Comparison of ENCODE assay signal across 16 cellular contexts in the genomic region with DNA sequence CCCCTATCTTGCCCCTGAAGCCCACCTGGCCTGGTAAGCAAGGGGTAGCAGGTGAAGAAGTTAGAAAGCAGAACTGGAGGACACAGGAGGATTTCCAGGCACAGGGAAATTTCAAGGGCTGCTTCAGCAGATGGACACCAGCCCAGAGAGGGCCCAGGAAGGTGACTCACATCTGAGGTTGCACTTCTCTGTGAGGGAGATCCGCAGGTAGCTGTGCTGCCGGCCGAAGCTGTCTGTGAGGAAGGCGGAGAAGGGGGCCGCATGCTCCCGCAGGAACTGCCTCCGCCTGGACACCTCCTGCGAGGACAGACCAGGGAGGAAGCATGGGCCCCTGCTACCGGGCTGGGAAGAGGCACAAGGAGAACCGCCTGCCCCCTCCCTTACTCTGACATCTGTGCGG. TPM values are rescaled to one million over a fixed set of nuclear protein-coding genes. Genes with fewer than 3 reads are reported as not detected.
DNase-seq lines count a peak whose midpoint lies in the region; ATAC-seq, FAIRE-seq and TF ChIP-seq lines count a peak whose summit lies in the region.
"Had no signal": no experiment of that assay in that cellular context is flagged by ENCODE, and none has a peak within 500 bp of the region (broad histone marks: within the 10 kb centered on the region; RNA-seq: fewer than 3 reads in every experiment).

No MANE protein-coding gene starts in this region.

- H2BK12ac ChIP-seq in mesenchymal stem cell (ENCODE audit: low read length in 2 of 2) = no peak overlapping the region

- no peaks in the 10 kb centered on the region for H3K9me3 ChIP-seq in mammary epithelial cell (replicated peaks; ENCODE audit: insufficient read depth, low read length)
- H3K9me3 ChIP-seq in mesenchymal stem cell (ENCODE audit: control insufficient read depth, low read length) = no peaks in the 10 kb centered on the region

- 67% methylated on average over 6 of the region's 11 CpGs for WGBS in mammary epithelial cell (ENCODE audit: low coverage, missing lambda C conversion rate)
- 91% methylated on average over 10 of the region's 11 CpGs for WGBS in mesenchymal stem cell

- no peak overlapping the region for H4K91ac ChIP-seq in mesenchymal stem cell (ENCODE audit: low read length)

- no peak overlapping the region for H3K14ac ChIP-seq in mesenchymal stem cell (ENCODE audit: low read length in 2 of 2)

- no peak overlapping the region for H2BK15ac ChIP-seq in mesenchymal stem cell (ENCODE audit: low read depth, poor library complexity, severe bottlenecking)

- ATAC-seq in naive thymus-derived CD8-positive, alpha-beta T cell = no peak

- peaks cover 4% of the 10 kb centered on the region for H3K36me3 ChIP-seq in mammary epithelial cell (ENCODE audit: insufficient read depth, low read length)
- H3K36me3 ChIP-seq in mesenchymal stem cell (ENCODE audit: control insufficient read depth in 1 of 2, insufficient read depth in 2 of 2, low read depth in 1 of 2, low read length in 2 of 2) = peaks cover 33 to 39% of the 10 kb centered on the region in 2 experiments

- no peak overlapping the region for H2BK120ac ChIP-seq in mesenchymal stem cell (ENCODE audit: low read depth, low read length)

- H3K36me3 Mint-ChIP-seq in naive thymus-derived CD8-positive, alpha-beta T cell = peaks cover 0 to 7% (median 2%) of the 10 kb centered on the region in 3 donors
- peaks cover 26% of the 10 kb centered on the region for H3K36me3 Mint-ChIP-seq in osteocyte (ENCODE audit: unreplicated experiment)
- H3K36me3 Mint-ChIP-seq: activated naive CD8-positive, alpha-beta T cell treated with anti-CD3 and anti-CD28 coated beads, Interleukin-2, amount 10 ng/mL, durations not matched to agents 7 days and 5 days had no signal

- no peak overlapping the region for H2BK5ac ChIP-seq in mesenchymal stem cell (ENCODE audit: low read depth, low read length, poor library complexity, severe bottlenecking)

- peaks cover 23% of the 10 kb centered on the region for H3K79me1 ChIP-seq in mesenchymal stem cell (replicated peaks; ENCODE audit: low read length, poor library complexity, severe bottlenecking)

- H3K27ac ChIP-seq in mammary epithelial cell (ENCODE audit: insufficient read depth, low read depth, low read length) (no peak overlapping the region), mesenchymal stem cell (ENCODE audit: low read length, poor library complexity, severe bottlenecking) (peak overlapping the region; percentile 44)

- H3K27ac Mint-ChIP-seq in naive thymus-derived CD8-positive, alpha-beta T cell = peak overlapping the region in 1 of 10 donors; percentile 50
- no peak overlapping the region for H3K27ac Mint-ChIP-seq in osteocyte (ENCODE audit: unreplicated experiment)
- H3K27ac Mint-ChIP-seq: activated naive CD8-positive, alpha-beta T cell treated with anti-CD3 and anti-CD28 coated beads, Interleukin-2, amount 10 ng/mL, durations not matched to agents 7 days and 5 days; H9; nephron had no signal

- H2AFZ ChIP-seq in mammary epithelial cell (ENCODE audit: low read depth, low read length) = no peak overlapping the region
- no peak overlapping the region for H2AFZ ChIP-seq in mesenchymal stem cell (ENCODE audit: low read depth, low read length)

- in situ Hi-C loops in ACHN (cut with HindIII; ENCODE audit: low pct_ligation_motif_present, low pct_unique_long_range_greater_than_20kb, low sequenced_read_pairs) (no loop called here), mammary epithelial cell (cut with MboI; ENCODE audit: low sequenced_read_pairs in 2 of 2) (no loop called here)

- no peak overlapping the region for H3K4me3 Mint-ChIP-seq in naive thymus-derived CD8-positive, alpha-beta T cell
- H3K4me3 Mint-ChIP-seq in osteocyte (ENCODE audit: unreplicated experiment) = no peak overlapping the region
- H3K4me3 Mint-ChIP-seq: activated naive CD8-positive, alpha-beta T cell treated with anti-CD3 and anti-CD28 coated beads, Interleukin-2, amount 10 ng/mL, durations not matched to agents 7 days and 5 days; H9; nephron had no signal

- H3K4ac ChIP-seq in mesenchymal stem cell (ENCODE audit: low read depth in 1 of 2, low read length in 2 of 2) = no peak overlapping the region

- peaks cover 6 to 37% (median 26%) of the 10 kb centered on the region in 4 donors for H3K4me1 Mint-ChIP-seq in naive thymus-derived CD8-positive, alpha-beta T cell
- peaks cover 37% of the 10 kb centered on the region for H3K4me1 Mint-ChIP-seq in osteocyte (ENCODE audit: unreplicated experiment)

- TF ChIP-seq CTCF in mammary epithelial cell (conservative IDR thresholded peaks at IDR 0.05 in 1 of 2, IDR thresholded peaks at IDR 0.05 in 1 of 2; ENCODE audit: extremely low read depth in 1 of 2, insufficient read depth in 1 of 2, low read depth in 1 of 2, low read length in 2 of 2) (no peak), osteocyte (IDR thresholded peaks at IDR 0.05) (no peak)

- intact Hi-C loops in mammary epithelial cell (cut with micrococcal nuclease) = no loop called here
- intact Hi-C loops in posterior vena cava (cut with DNase I) = no loop called here

- no peaks in the 10 kb centered on the region for H3K27me3 Mint-ChIP-seq in naive thymus-derived CD8-positive, alpha-beta T cell
- no peaks in the 10 kb centered on the region for H3K27me3 Mint-ChIP-seq in osteocyte (ENCODE audit: unreplicated experiment)
- H3K27me3 Mint-ChIP-seq: activated naive CD8-positive, alpha-beta T cell treated with anti-CD3 and anti-CD28 coated beads, Interleukin-2, amount 10 ng/mL, durations not matched to agents 7 days and 5 days had no signal

- BruUV-seq in mammary epithelial cell (replicated peaks; lab: Mats Ljungman, UMichigan) = no TSS peak

- H3K4me3 ChIP-seq in mammary epithelial cell (replicated peaks in 1 of 3; ENCODE audit: insufficient read depth in 1 of 3, low read depth in 2 of 3, low read length in 3 of 3) = no peak overlapping the region
- H3K4me3 ChIP-seq in mesenchymal stem cell (ENCODE audit: insufficient read depth in 1 of 2, low read depth in 1 of 2, low read length in 2 of 2) = no peak overlapping the region

- POLR2A ChIA-PET in naive thymus-derived CD8-positive, alpha-beta T cell (lab: Charles Lee) = no interaction called here

- FAIRE-seq in HTR-8/SVneo (lab: Jason Lieb, UNC) = no peak
- FAIRE-seq: GM12891 had no signal

- H3K9me3 Mint-ChIP-seq in naive thymus-derived CD8-positive, alpha-beta T cell = peaks cover 0 to 4% (median 0%) of the 10 kb centered on the region in 9 donors
- H3K9me3 Mint-ChIP-seq in osteocyte (ENCODE audit: unreplicated experiment) = no peaks in the 10 kb centered on the region
- H3K9me3 Mint-ChIP-seq: nephron had no signal

- dilution Hi-C loops in mammary epithelial cell (cut with HindIII; ENCODE audit: low sequenced_read_pairs) = no loop called here

- no peaks in the 10 kb centered on the region for H3K79me2 ChIP-seq in mammary epithelial cell (ENCODE audit: insufficient read depth, low read length)

- no peaks in the 10 kb centered on the region for H3K27me3 ChIP-seq in mammary epithelial cell (ENCODE audit: insufficient read depth, low read length)
- no peaks in the 10 kb centered on the region for H3K27me3 ChIP-seq in mesenchymal stem cell (ENCODE audit: control insufficient read depth in 1 of 2, insufficient read depth in 1 of 2, low read length in 2 of 2)

- H2AK5ac ChIP-seq in mesenchymal stem cell (ENCODE audit: low read length, severe bottlenecking) = peak overlapping the region; percentile 67

- no peaks in the 10 kb centered on the region for H4K20me1 ChIP-seq in mammary epithelial cell (ENCODE audit: insufficient read depth, low read length)

- DNase-seq in ACHN (peak; percentile 56), HTR-8/SVneo (ENCODE audit: insufficient read length, low spot score) (peak; percentile 60), mammary epithelial cell (peak; percentile 68), mesenchymal stem cell (peak; percentile 24), osteocyte (ENCODE audit: extremely low spot score, unreplicated experiment) (no peak), posterior vena cava (ENCODE audit: low spot score) (no peak)
- DNase-seq in naive thymus-derived CD8-positive, alpha-beta T cell = no peak
- no peak for DNase-seq in activated CD8-positive, alpha-beta memory T cell treated with anti-CD3 and anti-CD28 coated beads for 24 hours
- DNase-seq: activated CD8-positive, alpha-beta memory T cell treated with anti-CD3 and anti-CD28 coated beads, Interleukin-2, amount 50 U/mL, for 4 hours; activated naive CD8-positive, alpha-beta T cell treated with anti-CD3 and anti-CD28 coated beads, Interleukin-2, amount 10 ng/mL, durations not matched to agents 7 days and 5 days; DMS79; H9; NCI-H774; SHP77 treated with DMSO at 0.1 percent for 48 hours had no signal

- no peak overlapping the region for H3K18ac ChIP-seq in mesenchymal stem cell (ENCODE audit: low read depth in 1 of 2, low read length in 2 of 2)

- no peak overlapping the region for H4K8ac ChIP-seq in mesenchymal stem cell (ENCODE audit: low read length)

- CTCF ChIA-PET in mammary epithelial cell (lab: Charles Lee; ENCODE audit: low non-redundant PET) = no interaction called here

- no peak overlapping the region for H3K9ac ChIP-seq in mammary epithelial cell (ENCODE audit: insufficient read depth, low read length)
- H3K9ac ChIP-seq in mesenchymal stem cell (ENCODE audit: low read length) = no peak overlapping the region

- H3K4me1 ChIP-seq in mammary epithelial cell (ENCODE audit: insufficient read depth, low read length) = peaks cover 21% of the 10 kb centered on the region
- peaks cover 16% of the 10 kb centered on the region for H3K4me1 ChIP-seq in mesenchymal stem cell (ENCODE audit: control insufficient read depth, insufficient read depth, low read depth, low read length)

- H3K4me2 ChIP-seq in mammary epithelial cell (ENCODE audit: insufficient read depth, low read depth, low read length) (no peak overlapping the region), mesenchymal stem cell (ENCODE audit: low read length, poor library complexity, severe bottlenecking) (peak overlapping the region; percentile 8)

- no peak overlapping the region for H3K23ac ChIP-seq in mesenchymal stem cell (ENCODE audit: low read length in 2 of 2)

RNA-seq across cellular contexts. Expression of a gene that starts 7.1 kb away (rescaled TPM):
- 1 to 10 TPM; 5.2 to 7.1 TPM for total RNA-seq in mammary epithelial cell
- 4.4 TPM for polyA plus RNA-seq in mammary epithelial cell
- polyA minus RNA-seq in mammary epithelial cell = 13.4 TPM
- polyA plus RNA-seq in mesenchymal stem cell (2013, experiment 1 of 2) = 10.7 TPM
- polyA plus RNA-seq in mesenchymal stem cell (2013, experiment 2 of 2) = 10.4 TPM
- 1 to 10 TPM; 3.1 to 3.4 TPM for total RNA-seq in naive thymus-derived CD8-positive, alpha-beta T cell
- polyA plus RNA-seq in naive thymus-derived CD8-positive, alpha-beta T cell = 1 to 10 TPM in 2 of 3 donors, under 1 TPM in 1; 0.92 to 2.2 (median 1.6) TPM
- 14.9 and 15.1 TPM in 2 replicates for total RNA-seq in osteocyte
- total RNA-seq in posterior vena cava = 10 to 100 TPM; 18.3 to 27.3 TPM

Comparison
In these comparisons a context has a peak if more than half of its experiments do, and no peak if none do; other contexts are left out.
1. DNase-seq: peak in ACHN (single experiment), HTR-8/SVneo (single experiment), mammary epithelial cell (single experiment) and mesenchymal stem cell (single experiment); none in naive thymus-derived CD8-positive, alpha-beta T cell (0 of 10), activated CD8-positive, alpha-beta memory T cell treated with anti-CD3 and anti-CD28 coated beads for 24 hours (single experiment), osteocyte (single experiment) and posterior vena cava (single experiment).